8 cellular contexts compared by ENCODE assay signal in genomic region chrX:102154900-102155805, GRCh38. TPM values are rescaled to one million over a fixed set of nuclear protein-coding genes. Genes with fewer than 3 reads are reported as not detected.
DNase-seq lines count a peak whose midpoint lies in the region; ATAC-seq, FAIRE-seq and TF ChIP-seq lines count a peak whose summit lies in the region.
"Had no signal": no experiment of that assay in that cellular context is flagged by ENCODE, and none has a peak within 500 bp of the region (broad histone marks: within the 10 kb centered on the region; RNA-seq: fewer than 3 reads in every experiment).

No MANE protein-coding gene starts in this region.

- FAIRE-seq in pancreas (lab: Jason Lieb, UNC) = no peak

- in situ Hi-C loops in GM13977 (cut with MboI; ENCODE audit: low pct_unique_long_range_greater_than_20kb, low sequenced_read_pairs, unreplicated experiment) = no loop called here

- H3K27me3 ChIP-seq in pancreas = peaks cover 0 to 4% (median 0%) of the 10 kb centered on the region in 4 donors

- no peaks in the 10 kb centered on the region for H3K36me3 Mint-ChIP-seq in activated CD8-positive, alpha-beta T cell treated with anti-CD3 and anti-CD28 coated beads for 36 hours (ENCODE audit: low read depth)

- 1 to 33% methylated on average over 32 of the region's 32 CpGs for WGBS in pancreas, 2 donors

- H3K27ac Mint-ChIP-seq in activated CD8-positive, alpha-beta T cell treated with anti-CD3 and anti-CD28 coated beads for 36 hours = peak overlapping the region; percentile 93

- no peaks in the 10 kb centered on the region for H3K9me3 Mint-ChIP-seq in activated CD8-positive, alpha-beta T cell treated with anti-CD3 and anti-CD28 coated beads for 36 hours

- intact Hi-C loops in activated CD8-positive, alpha-beta T cell treated with anti-CD3 and anti-CD28 coated beads for 36 hours (cut with micrococcal nuclease) = no loop called here
- intact Hi-C loops in pancreas (cut with DNase I) = no loop called here

- peaks cover 11% of the 10 kb centered on the region for H3K4me1 Mint-ChIP-seq in activated CD8-positive, alpha-beta T cell treated with anti-CD3 and anti-CD28 coated beads for 36 hours (ENCODE audit: low read depth)

- H3K9me3 ChIP-seq in pancreas = no peaks in the 10 kb centered on the region

- POLR2A ChIA-PET in activated CD8-positive, alpha-beta T cell treated with anti-CD3 and anti-CD28 coated beads for 36 hours (lab: Charles Lee) = no interaction called here

- no peaks in the 10 kb centered on the region for H3K4me1 ChIP-seq in pancreas

- peak; percentile 33 for ATAC-seq in GM19455 (IDR thresholded peaks at IDR 0.05; ENCODE audit: unreplicated experiment)
- ATAC-seq in HG03342 (IDR thresholded peaks at IDR 0.05; ENCODE audit: unreplicated experiment) = peak; percentile 31
- peak; percentile 40 for ATAC-seq in activated CD8-positive, alpha-beta T cell treated with anti-CD3 and anti-CD28 coated beads for 36 hours
- ATAC-seq in pancreas = peak; percentile 51 to 73 (median 68)

- peak overlapping the region; percentile 59 for H3K4me3 ChIP-seq in epithelial cell of proximal tubule (ENCODE audit: low read depth, low read length)
- peak overlapping the region; percentile 8 to 52 (median 27) for H3K4me3 ChIP-seq in pancreas

- TF ChIP-seq CTCF in activated CD8-positive, alpha-beta T cell treated with anti-CD3 and anti-CD28 coated beads for 36 hours (IDR thresholded peaks at IDR 0.05) = no peak
- TF ChIP-seq CTCF in epithelial cell of proximal tubule (conservative IDR thresholded peaks at IDR 0.05; ENCODE audit: low read depth, low read length) = no peak
- TF ChIP-seq CTCF in pancreas (IDR thresholded peaks at IDR 0.05) = no peak
- no peak for TF ChIP-seq CTCF in GM13977 (IDR thresholded peaks at IDR 0.05; ENCODE audit: extremely low read depth, insufficient read depth, missing control alignments)

- H3K27me3 Mint-ChIP-seq in activated CD8-positive, alpha-beta T cell treated with anti-CD3 and anti-CD28 coated beads for 36 hours = peaks cover 4% of the 10 kb centered on the region

- H3K4me3 Mint-ChIP-seq in activated CD8-positive, alpha-beta T cell treated with anti-CD3 and anti-CD28 coated beads for 36 hours = peak overlapping the region; percentile 95

- no peaks in the 10 kb centered on the region for H3K36me3 ChIP-seq in pancreas

- peak overlapping the region; percentile 37 to 79 (median 70) for H3K27ac ChIP-seq in pancreas

- peak; percentile 45 for DNase-seq in activated CD8-positive, alpha-beta T cell treated with anti-CD3 and anti-CD28 coated beads for 36 hours
- DNase-seq in epithelial cell of proximal tubule (ENCODE audit: low read depth) = no peak
- DNase-seq in pancreas = peak; percentile 5 to 61 (median 22)
- DNase-seq in GM13977 (ENCODE audit: low spot score) = no peak
- no peak for DNase-seq in NCI-H2196 treated with DMSO at 0.1 percent for 48 hours (lab: John Stamatoyannopoulos, UW; ENCODE audit: unreplicated experiment)

- CTCF ChIA-PET in activated CD8-positive, alpha-beta T cell treated with anti-CD3 and anti-CD28 coated beads for 36 hours (lab: Charles Lee) = interaction anchor here (1.1 kb wide), 2 partner anchors 10 to 188 kb away, joined by 3 to 4 read pairs; no protein-coding TSS in a partner anchor

RNA-seq across cellular contexts. Expression of gene BEX5, which starts 0.6 kb away (rescaled TPM):
- total RNA-seq in activated CD8-positive, alpha-beta T cell treated with anti-CD3 and anti-CD28 coated beads for 36 hours = 1 to 10 TPM; 2.9 to 4.2 TPM
- total RNA-seq in epithelial cell of proximal tubule (1.0 and 14.0 TPM in 2 replicates), pancreas (10 to 100 TPM in 3 of 6 donors, 1 to 10 TPM in 3; 7.8 to 15.4 (median 9.5) TPM)
- 10 to 100 TPM in 1 of 2 donors, 1 to 10 TPM in 1; 9.5 to 35.8 TPM for polyA plus RNA-seq in pancreas

RNA-seq across cellular contexts. Expression of gene TCEAL6, which starts 12.9 kb away (rescaled TPM):
- total RNA-seq in activated CD8-positive, alpha-beta T cell treated with anti-CD3 and anti-CD28 coated beads for 36 hours = not detected
- total RNA-seq in epithelial cell of proximal tubule (not detected in 2 replicates), pancreas (under 1 TPM in 1 of 6 donors, not detected in 5; 0.14 TPM)
- 1 to 10 TPM in 1 of 2 donors, under 1 TPM in 1; 0.49 to 2.2 TPM for polyA plus RNA-seq in pancreas
- total RNA-seq: T-helper 1 cell treated with Interleukin-12 subunit alpha and Interleukin-12 subunit beta and Interleukin-4 antibody, amounts not matched to agents 30 ng/mL and 1 ng/mL, for 36 hours had no signal

RNA-seq across cellular contexts. Expression of gene TCEAL2, which starts 29.7 kb away (rescaled TPM):
- total RNA-seq in activated CD8-positive, alpha-beta T cell treated with anti-CD3 and anti-CD28 coated beads for 36 hours = under 1 TPM in 1 of 2 experiments, not detected in 1; 0.41 TPM
- total RNA-seq in epithelial cell of proximal tubule = 0.65 and 3.6 TPM in 2 replicates
- 1 to 10 TPM in 4 of 6 donors, under 1 TPM in 2; 0.37 to 2.3 (median 1.4) TPM for total RNA-seq in pancreas
- 10 to 100 TPM in 1 of 2 donors, 1 to 10 TPM in 1; 7.4 to 24.2 TPM for polyA plus RNA-seq in pancreas
- total RNA-seq: T-helper 1 cell treated with Interleukin-12 subunit alpha and Interleukin-12 subunit beta and Interleukin-4 antibody, amounts not matched to agents 30 ng/mL and 1 ng/mL, for 36 hours had no signal

RNA-seq across cellular contexts. Expression of gene TCP11X1, which starts 59.9 kb away (rescaled TPM):
- not detected for total RNA-seq in activated CD8-positive, alpha-beta T cell treated with anti-CD3 and anti-CD28 coated beads for 36 hours
- total RNA-seq in epithelial cell of proximal tubule = 0.07 TPM in 1 of 2 replicates, not detected in the other
- not detected for total RNA-seq in pancreas
- polyA plus RNA-seq in pancreas = not detected
- total RNA-seq: T-helper 1 cell treated with Interleukin-12 subunit alpha and Interleukin-12 subunit beta and Interleukin-4 antibody, amounts not matched to agents 30 ng/mL and 1 ng/mL, for 36 hours had no signal

Comparison
In these comparisons a context has a peak if more than half of its experiments do, and no peak if none do; other contexts are left out.
1. DNase-seq: peak in activated CD8-positive, alpha-beta T cell treated with anti-CD3 and anti-CD28 coated beads for 36 hours (single experiment) and pancreas (6 of 6); none in epithelial cell of proximal tubule (single experiment), GM13977 (single experiment) and NCI-H2196 treated with DMSO at 0.1 percent for 48 hours (single experiment).
2. Peak in every context shown above with its lines, with median percentiles within 50 percentile points of each other: ATAC-seq.